ENCODE assay signal across 8 cellular contexts in the genomic region with DNA sequence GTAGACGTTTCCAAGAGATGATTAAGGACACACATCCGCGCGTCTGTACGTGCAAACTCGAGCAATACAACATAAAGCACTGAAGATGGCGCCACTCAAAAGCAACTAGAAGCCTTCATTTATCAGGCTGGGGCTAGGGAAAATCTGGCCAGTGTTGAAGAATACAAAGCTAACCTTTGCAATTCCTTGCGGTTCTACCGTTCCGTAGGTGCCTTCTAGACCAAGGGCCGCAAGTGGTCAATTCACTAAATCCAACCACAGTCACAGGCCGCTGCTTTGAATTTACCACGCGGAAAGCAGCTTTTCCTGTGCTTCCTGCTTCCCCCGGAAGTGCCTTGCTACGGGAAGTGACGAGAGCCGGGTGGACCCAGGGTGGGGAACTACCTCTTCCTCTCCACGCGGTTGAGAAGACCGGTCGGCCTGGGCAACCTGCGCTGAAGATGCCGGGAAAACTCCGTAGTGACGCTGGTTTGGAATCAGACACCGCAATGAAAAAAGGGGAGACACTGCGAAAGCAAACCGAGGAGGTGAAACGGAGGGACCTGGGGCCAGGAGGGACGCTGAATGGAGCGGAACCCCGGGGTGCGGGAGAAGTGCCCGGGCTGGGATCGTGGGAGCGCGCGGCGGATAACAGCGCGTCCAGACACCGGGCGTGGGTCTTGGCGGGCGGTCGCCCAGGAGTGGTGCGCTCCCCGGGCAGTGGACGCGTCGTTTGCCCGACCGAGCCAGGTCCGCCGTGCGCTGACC. TPM values are rescaled to one million over a fixed set of nuclear protein-coding genes. Genes with fewer than 3 reads are reported as not detected.
DNase-seq lines count a peak whose midpoint lies in the region; ATAC-seq and FAIRE-seq lines count a peak whose summit lies in the region.

A gene (plus strand): TSS at position 385 of the 747 bp plus-strand sequence. CDS start 56 bp downstream, at position 441.

- H3K27ac ChIP-seq in BLaER1 (peak within 1 kb of the TSS; percentile 91), cingulate gyrus (ENCODE audit: low read depth, low read length) (peak within 1 kb of the TSS; percentile 77)

- H3K9me3 ChIP-seq in BLaER1: no peaks in the 10 kb centered on the region

- intact Hi-C loops in left colon (cut with DNase I, micrococcal nuclease): no loop called here

- peak within 1 kb of the TSS; percentile 78 for H3K4me3 ChIP-seq in BLaER1

- FAIRE-seq in GM19239 (lab: Jason Lieb, UNC): peak; percentile 91

- peaks cover 39% of the 10 kb centered on the region for H3K4me1 ChIP-seq in BLaER1

- DNase-seq in GM19239 (ENCODE audit: insufficient read length, low spot score): peak; percentile 85
- peak; percentile 39 to 61 for DNase-seq in NCI-H524 (lab: John Stamatoyannopoulos, UW)
- peak; percentile 87 to 92 for DNase-seq in activated CD4-positive, alpha-beta T cell treated with anti-CD3 and anti-CD28 coated beads for 4 hours
- peak; percentile 90 to 94 for DNase-seq in left colon
- DNase-seq in stimulated activated CD4-positive, alpha-beta T cell treated with anti-CD3 and anti-CD28 coated beads, Interleukin-1b, Interleukin-23, amount 100 ng/mL, for 48 hours: peak; percentile 93

- H3K27me3 ChIP-seq in BLaER1: no peaks in the 10 kb centered on the region

- peaks cover 51% of the 10 kb centered on the region for H3K36me3 ChIP-seq in BLaER1

- H3K4me2 ChIP-seq in BLaER1: peak within 1 kb of the TSS; percentile 87

- ATAC-seq in HG03457 (IDR thresholded peaks at IDR 0.05; ENCODE audit: unreplicated experiment) (peak; percentile 70), left colon (peak; percentile 94)

- H4K20me1 ChIP-seq in BLaER1: peaks cover 39% of the 10 kb centered on the region

- peak within 1 kb of the TSS; percentile 88 for H3K9ac ChIP-seq in BLaER1

RNA-seq across cellular contexts. Expression of the gene that starts here (rescaled TPM):
- 10 to 100 TPM; 28.7 to 44.6 TPM for total RNA-seq in left colon

Comparison
In these comparisons a context has a peak if more than half of its experiments do, and no peak if none do; other contexts are left out.
1. Peak in every context shown above with its lines: DNase-seq, ATAC-seq, H3K4me3 ChIP-seq and H3K27ac ChIP-seq.